16 cellular contexts compared by ENCODE assay signal in genomic region chr11:99682171-99682570, GRCh38.
DNase-seq lines count a peak whose midpoint lies in the region; ATAC-seq and TF ChIP-seq lines count a peak whose summit lies in the region.
"Had no signal": no experiment of that assay in that cellular context is flagged by ENCODE, and none has a peak within 500 bp of the region (broad histone marks: within the 10 kb centered on the region; RNA-seq: fewer than 3 reads in every experiment).

No MANE protein-coding gene starts in this region.

- H3K27me3 ChIP-seq in endocrine pancreas (ENCODE audit: control insufficient read depth, insufficient read depth, low read length) (no peaks in the 10 kb centered on the region), aorta (ENCODE audit: control insufficient read depth in 1 of 2, insufficient read depth in 2 of 2, low read length in 1 of 2) (no peaks in the 10 kb centered on the region), heart left ventricle (no peaks in the 10 kb centered on the region)

- DNase-seq in aorta (no peak), dedifferentiated amniotic fluid mesenchymal stem cell (ENCODE audit: extremely low spot score) (no peak), heart left ventricle (no peak), left cardiac atrium (no peak)
- DNase-seq: AML-193; Caco-2; CD4-positive, alpha-beta T cell; GM23248; Kasumi-1; KG1 had no signal

- intact Hi-C loops in aorta (cut with DNase I) (no loop called here), heart left ventricle (cut with DNase I) (no loop called here), left cardiac atrium (cut with DNase I) (no loop called here)

- peak overlapping the region; percentile 14 for H3K4me3 ChIP-seq in endocrine pancreas (ENCODE audit: control insufficient read depth, insufficient read depth, low read length)
- no peak overlapping the region for H3K4me3 ChIP-seq in aorta (ENCODE audit: low read length in 2 of 2)
- H3K4me3 ChIP-seq in heart left ventricle = no peak overlapping the region
- H3K4me3 ChIP-seq: GM23248, HAP-1 had no signal

- H3K9me3 ChIP-seq in endocrine pancreas (ENCODE audit: control insufficient read depth, low read length) = no peaks in the 10 kb centered on the region
- no peaks in the 10 kb centered on the region for H3K9me3 ChIP-seq in aorta (ENCODE audit: control insufficient read depth, low read length)
- H3K9me3 ChIP-seq in heart left ventricle = no peaks in the 10 kb centered on the region
- H3K9me3 ChIP-seq: Caco-2, HAP-1 had no signal

- 59 to 81% methylated on average over 1 of the region's 1 CpG for WGBS in aorta, 2 donors
- 73 to 83% (median 79%) methylated on average over 1 of the region's 1 CpG for WGBS in heart left ventricle, 4 donors

- H3K36me3 ChIP-seq in endocrine pancreas (ENCODE audit: control insufficient read depth, insufficient read depth, low read length) = no peaks in the 10 kb centered on the region
- H3K36me3 ChIP-seq in aorta (ENCODE audit: control insufficient read depth in 1 of 2, insufficient read depth in 2 of 2, low read length in 1 of 2) = no peaks in the 10 kb centered on the region
- H3K36me3 ChIP-seq in heart left ventricle = no peaks in the 10 kb centered on the region
- H3K36me3 ChIP-seq: HAP-1 had no signal

- H3K4me1 ChIP-seq in endocrine pancreas (ENCODE audit: control insufficient read depth, insufficient read depth, low read length) (no peaks in the 10 kb centered on the region), aorta (ENCODE audit: control insufficient read depth in 1 of 2, insufficient read depth in 2 of 2, low read length in 2 of 2) (no peaks in the 10 kb centered on the region), heart left ventricle (no peaks in the 10 kb centered on the region)
- H3K4me1 ChIP-seq: Caco-2, HAP-1 had no signal

- H3K9ac ChIP-seq in endocrine pancreas (ENCODE audit: control insufficient read depth, insufficient read depth, low read length) = no peak overlapping the region
- H3K9ac ChIP-seq: GM23248 had no signal

- H3K27ac ChIP-seq in aorta (ENCODE audit: low read depth in 1 of 2, low read length in 2 of 2) (no peak overlapping the region), heart left ventricle (no peak overlapping the region)
- H3K27ac ChIP-seq: C4-2B, GM23248 had no signal

- no peak for TF ChIP-seq CTCF in heart left ventricle (IDR thresholded peaks at IDR 0.05)

- no peak for TF ChIP-seq POLR2A in heart left ventricle (IDR thresholded peaks at IDR 0.05)

- ATAC-seq in GM18858 (IDR thresholded peaks at IDR 0.05; ENCODE audit: unreplicated experiment) (peak; percentile 23), GM19035 (IDR thresholded peaks at IDR 0.05; ENCODE audit: unreplicated experiment) (peak; percentile 45), HG03521 (IDR thresholded peaks at IDR 0.05; ENCODE audit: unreplicated experiment) (peak; percentile 33), aorta (ENCODE audit: low FRiP score) (no peak), heart left ventricle (no peak), left cardiac atrium (no peak)

Comparison
In these comparisons a context has a peak if more than half of its experiments do, and no peak if none do; other contexts are left out.
1. ATAC-seq: peak in GM18858 (single experiment), GM19035 (single experiment) and HG03521 (single experiment); none in aorta (single experiment), heart left ventricle (0 of 4) and left cardiac atrium (0 of 2).